In the genomic region with DNA sequence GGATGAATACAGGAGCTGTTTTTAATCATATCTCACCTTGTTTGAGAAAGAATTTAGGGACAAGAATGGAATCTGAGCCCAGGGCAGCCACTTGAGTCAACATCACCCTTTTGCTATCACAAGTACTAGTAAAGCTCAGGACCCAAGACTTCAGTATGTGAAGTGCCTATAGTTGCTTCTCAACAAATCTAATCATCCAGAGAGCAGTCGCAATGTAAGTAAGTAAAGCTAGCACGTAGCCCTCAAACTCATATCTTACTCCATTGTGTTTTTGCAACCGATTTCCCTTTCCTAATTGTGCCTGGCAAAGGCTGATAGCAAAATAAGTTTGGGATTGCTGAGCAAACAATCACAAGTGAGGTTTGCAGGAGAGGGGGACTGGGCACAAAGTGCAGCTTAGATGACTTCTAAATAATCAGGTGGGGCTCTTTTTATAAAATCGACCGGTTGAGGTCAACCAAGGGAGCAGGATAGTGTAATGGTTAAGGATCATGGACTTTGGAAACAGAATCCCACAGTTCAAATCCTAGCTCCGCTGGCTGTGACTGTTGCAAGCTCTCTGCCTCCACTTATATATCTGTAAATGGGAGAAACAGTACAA, we compare ENCODE assay signal across 11 cellular contexts. TPM values are rescaled to one million over a fixed set of nuclear protein-coding genes. Genes with fewer than 3 reads are reported as not detected.
DNase-seq lines count a peak whose midpoint lies in the region; ATAC-seq and TF ChIP-seq lines count a peak whose summit lies in the region.
"Had no signal": no experiment of that assay in that cellular context is flagged by ENCODE, and none has a peak within 500 bp of the region (broad histone marks: within the 10 kb centered on the region; RNA-seq: fewer than 3 reads in every experiment).

No MANE protein-coding gene starts in this region.

- 35 to 38% methylated on average over 6 of the region's 6 CpGs for WGBS in body of pancreas, 2 donors
- WGBS in lung, 2 donors, result 57 to 68% methylated on average over 6 of the region's 6 CpGs
- WGBS in upper lobe of left lung, 2 donors, result 45 to 60% methylated on average over 6 of the region's 6 CpGs

- TF ChIP-seq POLR2A in body of pancreas (IDR thresholded peaks at IDR 0.05) (no peak), upper lobe of left lung (IDR thresholded peaks at IDR 0.05) (no peak)

- H3K4me3 ChIP-seq in body of pancreas, result no peak overlapping the region
- no peak overlapping the region for H3K4me3 ChIP-seq in lung
- H3K4me3 ChIP-seq in upper lobe of left lung, result no peak overlapping the region

- peak overlapping the region in 3 of 4 donors; percentile 60 to 85 (median 76) for H3K27ac ChIP-seq in body of pancreas
- H3K27ac ChIP-seq in lung (ENCODE audit: low read depth in 1 of 2, low read length in 1 of 2), result peak overlapping the region; percentile 17 to 35
- peak overlapping the region; percentile 14 to 84 (median 76) for H3K27ac ChIP-seq in upper lobe of left lung

- ATAC-seq in Right ventricle myocardium superior (ENCODE audit: poor library complexity), result peak; percentile 13
- no peak for ATAC-seq in body of pancreas
- no peak for ATAC-seq in lung (ENCODE audit: insufficient read depth, low FRiP score)
- ATAC-seq in upper lobe of left lung (ENCODE audit: low FRiP score in 2 of 2), result no peak
- no peak for ATAC-seq in HG03108 (IDR thresholded peaks at IDR 0.05; ENCODE audit: unreplicated experiment)

- no peak for DNase-seq in Right ventricle myocardium superior
- DNase-seq in cardiac septum (ENCODE audit: low spot score), result no peak
- no peak for DNase-seq in body of pancreas
- DNase-seq in lung (ENCODE audit: low spot score), result no peak
- DNase-seq in upper lobe of left lung, result no peak
- DNase-seq in AG08396 (ENCODE audit: low spot score), result no peak
- DNase-seq in GF-D8 (lab: John Stamatoyannopoulos, UW), result no peak
- DNase-seq: activated naive CD4-positive, alpha-beta T cell treated with anti-CD3 and anti-CD28 coated beads for 36 hours; pancreas; uterus had no signal

- TF ChIP-seq CTCF in body of pancreas (IDR thresholded peaks at IDR 0.05), result no peak
- TF ChIP-seq CTCF in lung (IDR thresholded peaks at IDR 0.05; ENCODE audit: control extremely low read depth, extremely low read depth), result no peak
- no peak for TF ChIP-seq CTCF in upper lobe of left lung (IDR thresholded peaks at IDR 0.05)

- H3K27me3 ChIP-seq in body of pancreas (no peaks in the 10 kb centered on the region), lung (ENCODE audit: control insufficient read depth, insufficient read depth) (no peaks in the 10 kb centered on the region), upper lobe of left lung (no peaks in the 10 kb centered on the region)
- H3K27me3 ChIP-seq: pancreas, uterus had no signal

- H3K9me3 ChIP-seq in body of pancreas, result no peaks in the 10 kb centered on the region
- no peaks in the 10 kb centered on the region for H3K9me3 ChIP-seq in lung (ENCODE audit: control insufficient read depth in 2 of 2, insufficient read depth in 1 of 2, low read length in 1 of 2)
- peaks cover 0 to 3% (median 0%) of the 10 kb centered on the region in 4 donors for H3K9me3 ChIP-seq in upper lobe of left lung
- H3K9me3 ChIP-seq: pancreas, uterus had no signal

- no peak for TF ChIP-seq EP300 in upper lobe of left lung (IDR thresholded peaks at IDR 0.05)

- intact Hi-C loops in Right ventricle myocardium superior (cut with DNase I) (loop anchor here (2.0 kb wide), 1 partner anchor 102 kb away; no protein-coding TSS in a partner anchor), cardiac septum (cut with DNase I) (loop anchor here (2.0 kb wide), 1 partner anchor 96 kb away; no protein-coding TSS in a partner anchor), body of pancreas (cut with DNase I) (loop anchor here (5.0 kb wide), 1 partner anchor 99 kb away; no protein-coding TSS in a partner anchor)

- H3K36me3 ChIP-seq in body of pancreas (replicated peaks in 1 of 2; ENCODE audit: insufficient read depth in 1 of 2, low read depth in 2 of 2), result no peaks in the 10 kb centered on the region
- no peaks in the 10 kb centered on the region for H3K36me3 ChIP-seq in lung (ENCODE audit: control insufficient read depth in 2 of 2, insufficient read depth in 2 of 2, low read length in 2 of 2)
- no peaks in the 10 kb centered on the region for H3K36me3 ChIP-seq in upper lobe of left lung
- H3K36me3 ChIP-seq: pancreas, uterus had no signal

- peaks cover 48% of the 10 kb centered on the region for H3K4me1 ChIP-seq in body of pancreas
- H3K4me1 ChIP-seq in lung (ENCODE audit: control insufficient read depth in 2 of 2, insufficient read depth in 2 of 2, low read length in 2 of 2), result peaks cover 2 to 3% of the 10 kb centered on the region in 2 donors
- peaks cover 17 to 30% (median 25%) of the 10 kb centered on the region in 4 donors for H3K4me1 ChIP-seq in upper lobe of left lung
- H3K4me1 ChIP-seq: uterus had no signal

RNA-seq across cellular contexts. Expression of a gene that starts 13.0 kb away (rescaled TPM):
- total RNA-seq in Right ventricle myocardium superior, result 83.8 TPM
- total RNA-seq in cardiac septum, result 71.1 TPM
- total RNA-seq in body of pancreas, result 10 to 100 TPM; 36.8 to 46.1 TPM
- 10 to 100 TPM; 28.4 to 75.5 TPM for total RNA-seq in lung
- polyA plus RNA-seq in lung, result 10 to 100 TPM; 15.3 to 30.5 TPM
- total RNA-seq in upper lobe of left lung, result 10 to 100 TPM; 16.0 to 98.5 (median 53.5) TPM

RNA-seq across cellular contexts. Expression of a gene that starts 17.7 kb away (rescaled TPM):
- 0.51 TPM for total RNA-seq in Right ventricle myocardium superior
- 0.19 TPM for total RNA-seq in cardiac septum
- total RNA-seq in body of pancreas, result under 1 TPM; 0.26 to 0.66 TPM
- under 1 TPM; 0.06 to 0.31 TPM for total RNA-seq in lung
- polyA plus RNA-seq in lung, result under 1 TPM; 0.01 to 0.20 TPM
- under 1 TPM in 1 of 6 donors, not detected in 5; 0.23 TPM for total RNA-seq in upper lobe of left lung
- total RNA-seq: activated naive CD4-positive, alpha-beta T cell treated with anti-CD3 and anti-CD28 coated beads for 36 hours had no signal

Comparison
In these comparisons a context has a peak if more than half of its experiments do, and no peak if none do; other contexts are left out.
1. H3K27ac ChIP-seq: peak in every context shown above with its lines; median percentile 76 in upper lobe of left lung; 76 in body of pancreas; 26 in lung.